1 cellular context compared by ENCODE assay signal in genomic region chr10:73781879-73782748, GRCh38.
TF ChIP-seq lines count a peak whose summit lies in the region.

Gene CHCHD1 (plus strand): TSS chr10:73782048. CDS start chr10:73782076, 28 bp downstream.

TF ChIP-seq in HepG2, 621 proteins besides CTCF, POLR2A, EP300 and RAD21 (continued from another document and continues in another):
- TF ChIP-seq PLSCR1 (CRISPR knock-in tag; IDR thresholded peaks at IDR 0.05; ENCODE audit: borderline replicate concordance), result no peak
- 0 out of 2 replicates have a peak, but pooled peaks have one; percentile 28 for TF ChIP-seq ZNF281 (CRISPR knock-in tag; IDR thresholded peaks at IDR 0.05; ENCODE audit: borderline replicate concordance)
- TF ChIP-seq HCFC1 (IDR thresholded peaks at IDR 0.05; ENCODE audit: low read depth, low read length), result peak; percentile 42; the same call in 1 of the 2 replicates
- TF ChIP-seq TFDP1 (CRISPR knock-in tag; IDR thresholded peaks at IDR 0.05; ENCODE audit: borderline replicate concordance), result peak; percentile 77; the same call in 1 of the 2 replicates
- no peak for TF ChIP-seq MNT (IDR thresholded peaks at IDR 0.05)
- TF ChIP-seq KAT7 (CRISPR knock-in tag; IDR thresholded peaks at IDR 0.05; ENCODE audit: borderline replicate concordance), result peak; percentile 66; the same call in 1 of the 2 replicates
- peak; percentile 80 for TF ChIP-seq NFYB (CRISPR knock-in tag; IDR thresholded peaks at IDR 0.05)
- 0 out of 2 replicates have a peak, but pooled peaks have one; percentile 21 for TF ChIP-seq ZBTB2 (CRISPR knock-in tag; IDR thresholded peaks at IDR 0.05; ENCODE audit: low read depth)
- TF ChIP-seq ZNF800 (CRISPR knock-in tag; IDR thresholded peaks at IDR 0.05), result no peak
- TF ChIP-seq NR0B2 (CRISPR knock-in tag; IDR thresholded peaks at IDR 0.05), result no peak; the same call in 1 of the 2 replicates
- TF ChIP-seq ZSCAN31 (CRISPR knock-in tag; IDR thresholded peaks at IDR 0.05; ENCODE audit: low read depth), result no peak
- TF ChIP-seq NR2F2 (IDR thresholded peaks at IDR 0.05; ENCODE audit: borderline replicate concordance, low read depth), result peak; percentile 62; the same call in 1 of the 2 replicates
- TF ChIP-seq GFI1 (CRISPR knock-in tag; IDR thresholded peaks at IDR 0.05; ENCODE audit: borderline replicate concordance), result peak; percentile 38; the same call in 1 of the 2 replicates
- no peak for TF ChIP-seq MAFG (CRISPR knock-in tag; IDR thresholded peaks at IDR 0.05)
- no peak for TF ChIP-seq WIZ (CRISPR knock-in tag; IDR thresholded peaks at IDR 0.05)
- no peak for TF ChIP-seq KAT2B (IDR thresholded peaks at IDR 0.05; ENCODE audit: borderline replicate concordance, low read depth, low read length)
- TF ChIP-seq ZNF614 (CRISPR knock-in tag; IDR thresholded peaks at IDR 0.05; ENCODE audit: borderline replicate concordance), result peak; percentile 20; the same call in 1 of the 2 replicates
- no peak for TF ChIP-seq IRX3 (CRISPR knock-in tag; IDR thresholded peaks at IDR 0.05; ENCODE audit: borderline replicate concordance, low read depth)
- no peak for TF ChIP-seq SSRP1 (CRISPR knock-in tag; IDR thresholded peaks at IDR 0.05)
- TF ChIP-seq FOXA3 (CRISPR knock-in tag; IDR thresholded peaks at IDR 0.05), result peak; percentile 59
- 0 out of 2 replicates have a peak, but pooled peaks have one; percentile 35 for TF ChIP-seq NR1H2 (CRISPR knock-in tag; IDR thresholded peaks at IDR 0.05; ENCODE audit: borderline replicate concordance, low read depth)
- peak; percentile 93 for TF ChIP-seq HDAC1 (CRISPR knock-in tag; IDR thresholded peaks at IDR 0.05)
- no peak for TF ChIP-seq ZNF460 (CRISPR knock-in tag; IDR thresholded peaks at IDR 0.05; ENCODE audit: borderline replicate concordance)
- no peak for TF ChIP-seq RBM39 (IDR thresholded peaks at IDR 0.05; ENCODE audit: low read depth, low read length, poor library complexity, severe bottlenecking)
- no peak for TF ChIP-seq ZC3H4 (CRISPR knock-in tag; IDR thresholded peaks at IDR 0.05; ENCODE audit: borderline replicate concordance)
- 0 out of 2 replicates have a peak, but pooled peaks have one; percentile 48 for TF ChIP-seq DNMT3B (CRISPR knock-in tag; conservative IDR thresholded peaks at IDR 0.05)
- peak; percentile 68; the same call in 1 of the 2 replicates for TF ChIP-seq RFXAP (CRISPR knock-in tag; IDR thresholded peaks at IDR 0.05; ENCODE audit: borderline replicate concordance)
- peak; percentile 66; the same call in 1 of the 2 replicates for TF ChIP-seq IKZF5 (CRISPR knock-in tag; IDR thresholded peaks at IDR 0.05)
- TF ChIP-seq ZNF644 (CRISPR knock-in tag; IDR thresholded peaks at IDR 0.05; ENCODE audit: low read depth), result 0 out of 2 replicates have a peak, but pooled peaks have one; percentile 22
- TF ChIP-seq ZHX1 (CRISPR knock-in tag; IDR thresholded peaks at IDR 0.05; ENCODE audit: low read depth), result 0 out of 2 replicates have a peak, but pooled peaks have one; percentile 45
- TF ChIP-seq ZBTB7B (CRISPR knock-in tag; IDR thresholded peaks at IDR 0.05), result peak; percentile 77; the same call in 1 of the 2 replicates
- peak in 1 of 2 experiments; percentile 67; a peak in 1 of 4 replicates for TF ChIP-seq REST (IDR thresholded peaks at IDR 0.05; ENCODE audit: borderline replicate concordance in 1 of 2, low read depth in 1 of 2, low read length in 2 of 2)
- TF ChIP-seq ZNF3 (CRISPR knock-in tag; IDR thresholded peaks at IDR 0.05), result no peak
- TF ChIP-seq ZNF280B (CRISPR knock-in tag; IDR thresholded peaks at IDR 0.05; ENCODE audit: borderline replicate concordance), result peak; percentile 83
- no peak for TF ChIP-seq STAG1 (CRISPR knock-in tag; IDR thresholded peaks at IDR 0.05)
- TF ChIP-seq SP4 (CRISPR knock-in tag; IDR thresholded peaks at IDR 0.05), result no peak; the same call in 1 of the 2 replicates
- no peak for TF ChIP-seq EED (CRISPR knock-in tag; IDR thresholded peaks at IDR 0.05)
- TF ChIP-seq PHF8 (CRISPR knock-in tag; IDR thresholded peaks at IDR 0.05), result peak; percentile 98
